In the genomic region with DNA sequence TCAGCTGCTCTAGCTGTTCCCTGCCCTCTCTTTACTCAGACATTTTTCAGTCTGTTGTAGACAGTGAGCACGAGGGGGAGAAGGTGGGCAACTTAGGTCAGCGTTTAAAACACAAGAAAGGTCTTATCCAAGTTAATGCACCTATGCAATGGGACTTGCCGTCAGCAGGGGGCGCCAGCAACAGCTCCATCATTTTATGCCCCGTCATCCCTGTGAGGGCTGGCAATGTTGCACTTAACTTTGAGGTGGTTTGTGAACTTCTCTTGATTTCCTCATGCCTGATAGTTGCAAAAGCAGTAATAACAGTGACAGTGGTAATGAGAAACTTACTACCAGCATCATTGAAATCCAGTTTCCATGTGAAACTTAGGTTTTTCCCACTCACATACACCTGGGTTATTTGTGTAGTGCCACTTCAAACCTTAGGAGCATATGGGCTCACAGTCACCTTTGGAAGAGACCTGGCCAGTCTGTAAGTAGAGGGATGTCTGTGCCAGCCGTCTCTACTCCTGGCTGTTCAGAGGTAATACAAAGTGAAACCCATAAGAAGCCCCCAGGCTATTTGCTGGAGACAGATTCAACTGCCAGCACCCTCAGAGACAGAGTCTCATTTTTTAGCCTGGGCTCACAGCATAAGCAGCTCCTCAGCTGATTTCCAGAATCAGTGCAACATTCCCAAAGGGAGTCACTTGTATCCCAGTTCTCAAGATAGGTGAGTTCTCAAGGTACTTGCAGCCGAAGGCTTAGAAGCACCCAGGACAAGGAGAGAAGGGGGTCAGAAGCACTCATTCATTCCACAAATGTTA, we compare ENCODE assay signal across 8 cellular contexts. TPM values are rescaled to one million over a fixed set of nuclear protein-coding genes. Genes with fewer than 3 reads are reported as not detected.
A peak's percentile ranks its signal among the peaks of the same experiment; 100 is the strongest.
DNase-seq lines count a peak whose midpoint lies in the region; ATAC-seq, FAIRE-seq and TF ChIP-seq lines count a peak whose summit lies in the region.

No MANE protein-coding gene starts in this region.

- DNase-seq in A673 (ENCODE audit: low spot score) (peak; percentile 87), GM12892 (ENCODE audit: insufficient read length) (peak; percentile 39), NB4 (ENCODE audit: low read depth) (peak; percentile 86), UCSD-AML1 (lab: John Stamatoyannopoulos, UW; ENCODE audit: unreplicated experiment) (peak; percentile 74), K562 (ENCODE audit: extremely low read depth in 1 of 4, low spot score in 3 of 4) (peak; percentile 71 to 89 (median 76)), iPS-NIHi11 (ENCODE audit: low spot score) (peak; percentile 64), H54 (ENCODE audit: insufficient read length, low spot score) (no peak)
- peak; percentile 40 to 70 for DNase-seq in stimulated activated CD4-positive, alpha-beta T cell treated with anti-CD3 and anti-CD28 coated beads, Interleukin-15, amount 100 ng/mL, for 1 hour (ENCODE audit: low read depth in 1 of 2, low spot score in 1 of 2)

- H3K27me3 ChIP-seq in A673 (replicated peaks; ENCODE audit: insufficient read depth, low read depth, low read length, poor library complexity) (no peaks in the 10 kb centered on the region), K562 (ENCODE audit: control insufficient read depth in 2 of 2, insufficient read depth in 2 of 2, low read length in 2 of 2) (no peaks in the 10 kb centered on the region)

- H3K9ac ChIP-seq in K562 (ENCODE audit: insufficient read depth in 1 of 2, low read depth in 2 of 2, low read length in 2 of 2) = peak overlapping the region in 1 of 2 experiments; percentile 10; a peak in 1 of 4 replicates

- TF ChIP-seq POLR2A in GM12892 (IDR thresholded peaks at IDR 0.05; ENCODE audit: low read depth, low read length) (no peak), NB4 (IDR thresholded peaks at IDR 0.05; ENCODE audit: extremely low read depth, insufficient read length) (no peak), K562 (conservative IDR thresholded peaks at IDR 0.05) (no peak), H54 (IDR thresholded peaks at IDR 0.05; ENCODE audit: low read depth, low read length) (no peak)

- POLR2A ChIA-PET in A673 (lab: Charles Lee; ENCODE audit: low non-redundant PET) (interaction anchor here (1.0 kb wide), 1 partner anchor 53 kb away, joined by 3 read pairs; no protein-coding TSS in a partner anchor), K562 (lab: Yijun Ruan, JAX) (interaction anchor here (1.0 to 8.8 kb wide), 6 partner anchors 13 to 74 kb away, joined by 5 to 89 read pairs (median 11); a partner anchor contains a TSS)

- CTCF ChIA-PET in A673 (lab: Charles Lee) (interaction anchor here (0.6 to 6.3 kb wide), 9 partner anchors 9 to 71 kb away, joined by 3 to 147 read pairs (median 4); no protein-coding TSS in a partner anchor), K562 (lab: Yijun Ruan, JAX; ENCODE audit: low intra/inter-chr PET ratio) (interaction anchor here (0.6 to 12.8 kb wide), 3 partner anchors 9 to 164 kb away, joined by 3 to 304 read pairs (median 7); no protein-coding TSS in a partner anchor)

- H3K9me1 ChIP-seq in K562 (ENCODE audit: control insufficient read depth, insufficient read depth, low read length) = peaks cover 4% of the 10 kb centered on the region

- no peak overlapping the region for H2AFZ ChIP-seq in K562 (ENCODE audit: low read depth, low read length)

- TF ChIP-seq CTCF in A673 (conservative IDR thresholded peaks at IDR 0.05; ENCODE audit: low read depth, low read length) = peak; percentile 99
- peak; percentile 96 for TF ChIP-seq CTCF in NB4 (IDR thresholded peaks at IDR 0.05; ENCODE audit: low read depth, low read length)
- peak; percentile 91 to 99 (median 95) for TF ChIP-seq CTCF in K562 (IDR thresholded peaks at IDR 0.05 in 2 of 3, conservative IDR thresholded peaks at IDR 0.05 in 1 of 3; ENCODE audit: insufficient read depth in 2 of 3, low read depth in 1 of 3, low read length in 3 of 3)

- H3K4me2 ChIP-seq in K562 (ENCODE audit: insufficient read depth, low read length) = 0 out of 2 replicates have a peak overlapping the region, but pooled peaks have one; percentile 6

- H3K4me3 ChIP-seq in A673 (ENCODE audit: low read depth, low read length, poor library complexity, severe bottlenecking) (no peak overlapping the region), NB4 (ENCODE audit: low read depth, low read length) (no peak overlapping the region), K562 (no peak overlapping the region)

- intact Hi-C loops in A673 (cut with micrococcal nuclease; ENCODE audit: unreplicated experiment) = loop anchor here (1.0 kb wide), 1 partner anchor 52 kb away; no protein-coding TSS in a partner anchor
- intact Hi-C loops in K562 (cut with micrococcal nuclease) = loop anchor here (1.0 to 5.0 kb wide), 4 partner anchors 53 to 277 kb away; a partner anchor contains a TSS

- FAIRE-seq in GM12892 (lab: Jason Lieb, UNC) (no peak), K562 (lab: Jason Lieb, UNC) (peak; percentile 94), H54 (lab: Jason Lieb, UNC) (no peak)

- TF ChIP-seq RAD21 in K562 (CRISPR knock-in tag; conservative IDR thresholded peaks at IDR 0.05 in 1 of 2, IDR thresholded peaks at IDR 0.05 in 1 of 2) = peak; percentile 64 to 76

- H3K4me1 ChIP-seq in A673 (ENCODE audit: insufficient read depth, low read length, poor library complexity, severe bottlenecking) = peaks cover 6% of the 10 kb centered on the region
- peaks cover 9 to 25% of the 10 kb centered on the region in 2 experiments; a peak in 4 of 5 replicates for H3K4me1 ChIP-seq in K562 (replicated peaks in 1 of 2; ENCODE audit: control insufficient read depth in 2 of 2, insufficient read depth in 2 of 2, low read length in 2 of 2)

- no peaks in the 10 kb centered on the region; the same call in 2 of the 3 replicates for H3K79me2 ChIP-seq in K562 (ENCODE audit: control insufficient read depth, insufficient read depth, low read length)

- 20% methylated on average over 7 of the region's 7 CpGs for WGBS in K562 (ENCODE audit: insufficient coverage, low coverage, missing lambda C conversion rate)

- 0 out of 2 replicates have a peak, but pooled peaks cover 5% of the 10 kb centered on the region for H4K20me1 ChIP-seq in K562 (replicated peaks; ENCODE audit: control insufficient read depth, insufficient read depth, low read length)

- H3K9me3 ChIP-seq in A673 (ENCODE audit: low read depth, low read length, poor library complexity, severe bottlenecking) (no peaks in the 10 kb centered on the region), K562 (replicated peaks; ENCODE audit: control insufficient read depth, insufficient read depth, low read depth, low read length) (no peaks in the 10 kb centered on the region)

- H3K27ac ChIP-seq in A673 (ENCODE audit: low read depth, low read length, poor library complexity, severe bottlenecking) (peak overlapping the region; percentile 76), K562 (ENCODE audit: extremely low read depth, low read depth, low read length) (peak overlapping the region; percentile 57)

- peak; percentile 54 for TF ChIP-seq EP300 in K562 (IDR thresholded peaks at IDR 0.05; ENCODE audit: low read length)

- ATAC-seq in K562 = peak; percentile 79

- no TSS peak for BruUV-seq in A673 (replicated peaks; lab: Mats Ljungman, UMichigan)
- BruUV-seq in K562 (replicated peaks; lab: Mats Ljungman, UMichigan) = no TSS peak

- in situ Hi-C loops in K562 (cut with MboI) = loop anchor here (5.0 kb wide), 1 partner anchor 52 kb away; no protein-coding TSS in a partner anchor

- H3K36me3 ChIP-seq in A673 (ENCODE audit: insufficient read depth, low read length, poor library complexity, severe bottlenecking) = peaks cover 43% of the 10 kb centered on the region
- peaks cover 71% of the 10 kb centered on the region for H3K36me3 ChIP-seq in K562 (ENCODE audit: control insufficient read depth, insufficient read depth, low read length)

RNA-seq across cellular contexts. Expression of a gene that starts 44.8 kb away (rescaled TPM):
- total RNA-seq in A673 (2021) (24.6 and 39.3 TPM in 2 replicates), K562 (2014; rRNA removed) (358 and 410 TPM in 2 replicates), K562 (2014; rRNA removed; fragmentation: Illumina TruSeq; extraction: Trizol) (40.1 and 40.5 TPM in 2 replicates), K562 (2015; rRNA removed; fragmentation: Illumina TruSeq; extraction: Trizol) (65.0 and 66.8 TPM in 2 replicates), K562 (2021) (160 and 167 TPM in 2 replicates)
- polyA plus RNA-seq in GM12892 (2012; ENCODE audit: missing spikeins) = not detected
- total RNA-seq in K562 (2011; cell fraction: chromatin; rRNA removed; ENCODE audit: low replicate concordance) = 71.5 and 250 TPM in 2 replicates
- 362 and 403 TPM in 2 replicates for total RNA-seq in K562 (2011; cell fraction: nucleolus; rRNA removed)
- total RNA-seq in K562 (2011; cell fraction: nucleoplasm; rRNA removed) = 143 and 176 TPM in 2 replicates
- polyA plus RNA-seq in K562 (2011; rRNA removed) (75.8 and 119 TPM in 2 replicates), K562 (2014; fragmentation: Illumina TruSeq; extraction: Trizol) (20.8 and 50.8 TPM in 2 replicates), K562 (2014; fragmentation: Nextera tagmentation; extraction: Ambion mirVana) (1 to 10 TPM; 1.4 to 4.4 TPM), K562 (2014; rRNA removed) (298 and 319 TPM in 2 replicates)
- polyA plus RNA-seq in K562 (2011; cell fraction: cytosol; rRNA removed) = 230 and 856 TPM in 2 replicates
- 232 and 726 TPM in 2 replicates for polyA plus RNA-seq in K562 (2011; cell fraction: nucleus; rRNA removed)
- polyA plus RNA-seq in K562 (2012) = 82.5 and 140 TPM in 2 replicates
- 14.9 and 32.5 TPM in 2 replicates for polyA minus RNA-seq in K562 (2011; rRNA and poly(A)+ RNA removed)
- 90.2 and 138 TPM in 2 replicates for polyA minus RNA-seq in K562 (2011; cell fraction: cytosol; rRNA and poly(A)+ RNA removed)
- 183 and 246 TPM in 2 replicates for polyA minus RNA-seq in K562 (2011; cell fraction: nucleus; rRNA and poly(A)+ RNA removed)

RNA-seq across cellular contexts. Expression of a gene that starts 46.1 kb away (rescaled TPM):
- 182 and 196 TPM in 2 replicates for total RNA-seq in A673 (2021)
- 43.4 TPM for polyA plus RNA-seq in GM12892 (2012; ENCODE audit: missing spikeins)
- total RNA-seq in K562 (2011; cell fraction: chromatin; rRNA removed; ENCODE audit: low replicate concordance) = 232 and 437 TPM in 2 replicates
- 349 and 425 TPM in 2 replicates for total RNA-seq in K562 (2011; cell fraction: nucleolus; rRNA removed)
- total RNA-seq in K562 (2011; cell fraction: nucleoplasm; rRNA removed) = 318 and 321 TPM in 2 replicates
- total RNA-seq in K562 (2014; rRNA removed) = 42.0 and 64.1 TPM in 2 replicates
- 61.7 and 62.1 TPM in 2 replicates for total RNA-seq in K562 (2014; rRNA removed; fragmentation: Illumina TruSeq; extraction: Trizol)
- total RNA-seq in K562 (2015; rRNA removed; fragmentation: Illumina TruSeq; extraction: Trizol) = 74.5 and 74.8 TPM in 2 replicates
- 136 and 146 TPM in 2 replicates for total RNA-seq in K562 (2021)
- polyA plus RNA-seq in K562 (2011; rRNA removed) = 112 and 125 TPM in 2 replicates
- 90.7 and 156 TPM in 2 replicates for polyA plus RNA-seq in K562 (2011; cell fraction: cytosol; rRNA removed)
- polyA plus RNA-seq in K562 (2011; cell fraction: nucleus; rRNA removed) = 116 and 132 TPM in 2 replicates
- 109 and 181 TPM in 2 replicates for polyA plus RNA-seq in K562 (2012)
- 98.4 and 102 TPM in 2 replicates for polyA plus RNA-seq in K562 (2014; fragmentation: Illumina TruSeq; extraction: Trizol)
- polyA plus RNA-seq in K562 (2014; fragmentation: Nextera tagmentation; extraction: Ambion mirVana) = 10 to 100 TPM in 1 of 2 experiments, 1 to 10 TPM in 1; 7.7 to 17.9 TPM
- 99.6 and 111 TPM in 2 replicates for polyA plus RNA-seq in K562 (2014; rRNA removed)
- polyA minus RNA-seq in K562 (2011; rRNA and poly(A)+ RNA removed) = 83.1 and 88.4 TPM in 2 replicates
- 81.1 and 84.3 TPM in 2 replicates for polyA minus RNA-seq in K562 (2011; cell fraction: cytosol; rRNA and poly(A)+ RNA removed)
- polyA minus RNA-seq in K562 (2011; cell fraction: nucleus; rRNA and poly(A)+ RNA removed) = 65.8 and 88.5 TPM in 2 replicates
